In genomic region chr2:74525717-74526648, GRCh38 we compare ENCODE assay signal across 8 cellular contexts. TPM values are rescaled to one million over a fixed set of nuclear protein-coding genes. Genes with fewer than 3 reads are reported as not detected.
DNase-seq lines count a peak whose midpoint lies in the region; ATAC-seq, FAIRE-seq and TF ChIP-seq lines count a peak whose summit lies in the region.

Gene DQX1, minus strand, starts transcription at chr2:74526231. Its CDS starts 502 bp downstream, at chr2:74525729.

- intact Hi-C loops in esophagus squamous epithelium (cut with DNase I) = loop anchor here (5.0 kb wide), 1 partner anchor 44 kb away; the partner anchor contains the start of genes CCDC142 and TTC31

- H3K9me3 ChIP-seq in BLaER1 (no peaks in the 10 kb centered on the region), esophagus squamous epithelium (no peaks in the 10 kb centered on the region)

- TF ChIP-seq CTCF in esophagus squamous epithelium (IDR thresholded peaks at IDR 0.05) = no peak

- no peak within 1 kb of the TSS for H3K27ac ChIP-seq in BLaER1
- peak within 1 kb of the TSS; percentile 16 to 83 (median 67) for H3K27ac ChIP-seq in esophagus squamous epithelium

- no peak for DNase-seq in GM18507 (ENCODE audit: extremely low spot score, insufficient read length, low read depth)
- peak; percentile 51 for DNase-seq in OCI-M1 (lab: John Stamatoyannopoulos, UW)
- DNase-seq in esophagus squamous epithelium (lab: John Stamatoyannopoulos, UW) = no peak
- DNase-seq in ureter (ENCODE audit: low spot score) = no peak
- no peak for DNase-seq in OCI-M2 (lab: John Stamatoyannopoulos, UW; ENCODE audit: unreplicated experiment)
- DNase-seq in DMS79 (lab: John Stamatoyannopoulos, UW) = no peak

- no peak for ATAC-seq in GM21786 (IDR thresholded peaks at IDR 0.05; ENCODE audit: unreplicated experiment)

- peaks cover 31% of the 10 kb centered on the region for H3K36me3 ChIP-seq in BLaER1
- H3K36me3 ChIP-seq in esophagus squamous epithelium = peaks cover 7 to 29% (median 11%) of the 10 kb centered on the region in 3 donors

- FAIRE-seq in GM18507 (lab: Jason Lieb, UNC) = peak; percentile 81

- H4K20me1 ChIP-seq in BLaER1 = peaks cover 14% of the 10 kb centered on the region

- H3K4me3 ChIP-seq in BLaER1 = no peak within 1 kb of the TSS
- peak within 1 kb of the TSS in 1 of 4 donors; percentile 28 for H3K4me3 ChIP-seq in esophagus squamous epithelium

- H3K4me1 ChIP-seq in BLaER1 = peaks cover 24% of the 10 kb centered on the region
- peaks cover 14 to 47% (median 22%) of the 10 kb centered on the region in 3 donors for H3K4me1 ChIP-seq in esophagus squamous epithelium

- WGBS in esophagus squamous epithelium, 2 donors = 63 to 66% methylated on average over 11 of the region's 11 CpGs

- H3K27me3 ChIP-seq in BLaER1 = no peaks in the 10 kb centered on the region; the same call in 1 of the 2 replicates
- H3K27me3 ChIP-seq in esophagus squamous epithelium = peaks cover 0 to 4% (median 0%) of the 10 kb centered on the region in 4 donors

- H3K4me2 ChIP-seq in BLaER1 = 0 out of 2 replicates have a peak within 1 kb of the TSS, but pooled peaks have one; percentile 8

- TF ChIP-seq POLR2A in esophagus squamous epithelium (IDR thresholded peaks at IDR 0.05) = no peak

- H3K9ac ChIP-seq in BLaER1 = no peak within 1 kb of the TSS

RNA-seq across cellular contexts. Expression of gene DQX1, which starts in this region (rescaled TPM):
- total RNA-seq in esophagus squamous epithelium (10 to 100 TPM in 1 of 4 donors, 1 to 10 TPM in 3; 3.8 to 13.3 (median 5.7) TPM), ureter (1.4 TPM)
